In the genomic region with DNA sequence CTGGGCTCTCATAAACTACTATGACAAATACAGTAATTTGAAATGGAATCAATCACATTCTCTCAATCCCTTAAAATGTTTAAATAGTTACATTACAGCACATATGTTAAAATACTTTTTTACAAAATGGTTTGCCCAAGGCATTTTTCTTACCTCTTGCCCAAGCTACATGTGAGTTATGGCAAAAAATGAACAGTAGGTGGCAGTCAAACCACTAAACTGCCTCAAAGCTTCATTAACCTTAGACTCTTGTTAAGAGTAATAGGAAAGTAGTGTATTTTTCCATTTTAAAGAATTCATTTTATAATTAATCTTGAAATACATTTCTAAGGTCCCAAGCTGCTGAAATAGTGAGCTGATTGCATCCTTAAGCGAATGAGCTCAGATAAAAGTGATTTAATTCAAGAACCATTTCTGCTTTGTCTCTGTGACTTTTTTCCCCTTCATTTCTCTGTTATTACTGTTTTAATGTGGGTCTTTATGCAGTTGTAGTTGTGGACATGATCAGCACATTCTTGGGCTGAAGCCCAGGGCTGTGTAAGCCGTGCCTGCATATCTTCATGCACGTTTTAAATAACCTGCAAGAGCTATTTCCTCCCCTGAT, we compare ENCODE assay signal across 7 cellular contexts.
DNase-seq lines count a peak whose midpoint lies in the region; ATAC-seq and TF ChIP-seq lines count a peak whose summit lies in the region.

No MANE protein-coding gene starts in this region.

- no peak overlapping the region for H3K9ac ChIP-seq in MM.1S (ENCODE audit: low read length)

- H4K20me1 ChIP-seq in DOHH2 (ENCODE audit: control insufficient read depth, insufficient read depth, low read depth, low read length): no peaks in the 10 kb centered on the region
- H4K20me1 ChIP-seq in MM.1S (ENCODE audit: insufficient read depth, low read length): no peaks in the 10 kb centered on the region

- H2AFZ ChIP-seq in MM.1S (ENCODE audit: low read length): no peak overlapping the region

- H3K36me3 ChIP-seq in DOHH2 (ENCODE audit: control insufficient read depth, low read length) (no peaks in the 10 kb centered on the region), MM.1S (replicated peaks; ENCODE audit: insufficient read depth, low read length) (no peaks in the 10 kb centered on the region), neutrophil (no peaks in the 10 kb centered on the region)

- peak; percentile 83 for ATAC-seq in GM19395 (IDR thresholded peaks at IDR 0.05; ENCODE audit: unreplicated experiment)

- peak; percentile 58 for DNase-seq in MM.1S
- DNase-seq in SKM-1 (lab: John Stamatoyannopoulos, UW; ENCODE audit: unreplicated experiment): peak; percentile 1
- peak; percentile 80 for DNase-seq in fibroblast of mammary gland (ENCODE audit: low read depth)
- no peak for DNase-seq in OCI-M2 (lab: John Stamatoyannopoulos, UW; ENCODE audit: unreplicated experiment)

- no peak overlapping the region for H3K27ac ChIP-seq in DOHH2 (ENCODE audit: low read depth, low read length)
- H3K27ac ChIP-seq in MM.1S (ENCODE audit: low read length): no peak overlapping the region
- H3K27ac ChIP-seq in neutrophil: no peak overlapping the region

- H3K9me3 ChIP-seq in DOHH2 (ENCODE audit: control insufficient read depth, insufficient read depth, low read length) (no peaks in the 10 kb centered on the region), MM.1S (replicated peaks; ENCODE audit: insufficient read depth, low read length) (no peaks in the 10 kb centered on the region), neutrophil (no peaks in the 10 kb centered on the region)

- no peaks in the 10 kb centered on the region for H3K79me2 ChIP-seq in DOHH2 (ENCODE audit: control insufficient read depth, low read length)
- no peaks in the 10 kb centered on the region for H3K79me2 ChIP-seq in MM.1S (ENCODE audit: low read length)

- TF ChIP-seq CTCF in DOHH2 (IDR thresholded peaks at IDR 0.05; ENCODE audit: low read depth, low read length, poor library complexity, severe bottlenecking): peak; percentile 59
- peak; percentile 73 for TF ChIP-seq CTCF in MM.1S (IDR thresholded peaks at IDR 0.05; ENCODE audit: low read length)
- TF ChIP-seq CTCF in fibroblast of mammary gland (conservative IDR thresholded peaks at IDR 0.05; ENCODE audit: control insufficient read depth, insufficient read depth, low read depth, low read length): peak; percentile 83
- TF ChIP-seq CTCF in neutrophil (IDR thresholded peaks at IDR 0.05): peak; percentile 33

- H3K4me1 ChIP-seq in DOHH2 (ENCODE audit: control insufficient read depth, low read length) (no peaks in the 10 kb centered on the region), MM.1S (ENCODE audit: low read length) (no peaks in the 10 kb centered on the region), neutrophil (ENCODE audit: control insufficient read depth in 1 of 2, insufficient read depth in 1 of 2, low read depth in 1 of 2, low read length in 1 of 2) (no peaks in the 10 kb centered on the region)

- H3K27me3 ChIP-seq in DOHH2 (ENCODE audit: control insufficient read depth, low read length): peaks cover 5% of the 10 kb centered on the region
- no peaks in the 10 kb centered on the region for H3K27me3 ChIP-seq in MM.1S (replicated peaks; ENCODE audit: insufficient read depth, low read length)
- H3K27me3 ChIP-seq in neutrophil: peaks cover 8% of the 10 kb centered on the region

- H3K9me2 ChIP-seq in DOHH2 (replicated peaks; ENCODE audit: control insufficient read depth, low read length): no peaks in the 10 kb centered on the region
- H3K9me2 ChIP-seq in MM.1S (replicated peaks; ENCODE audit: insufficient read depth, low read length): no peaks in the 10 kb centered on the region

- H3F3A ChIP-seq in DOHH2 (ENCODE audit: control insufficient read depth, insufficient read depth) (no peaks in the 10 kb centered on the region), MM.1S (ENCODE audit: insufficient read depth, low read length) (no peaks in the 10 kb centered on the region)

- H3K4me2 ChIP-seq in DOHH2 (ENCODE audit: low read length) (no peak overlapping the region), MM.1S (ENCODE audit: low read depth, low read length) (no peak overlapping the region)

- H3K4me3 ChIP-seq in DOHH2 (ENCODE audit: low read length): no peak overlapping the region
- no peak overlapping the region for H3K4me3 ChIP-seq in MM.1S (ENCODE audit: low read length)
- H3K4me3 ChIP-seq in fibroblast of mammary gland (ENCODE audit: control insufficient read depth, low read depth, low read length): no peak overlapping the region
- H3K4me3 ChIP-seq in neutrophil (ENCODE audit: low read depth in 1 of 2, low read length in 1 of 2): no peak overlapping the region

Comparison
In these comparisons a context has a peak if more than half of its experiments do, and no peak if none do; other contexts are left out.
1. CTCF ChIP-seq: peak in every context shown above with its lines; median percentile 83 in fibroblast of mammary gland; 73 in MM.1S; 59 in DOHH2; 33 in neutrophil.